ENCODE assay signal across 1 cellular context in the genomic region with DNA sequence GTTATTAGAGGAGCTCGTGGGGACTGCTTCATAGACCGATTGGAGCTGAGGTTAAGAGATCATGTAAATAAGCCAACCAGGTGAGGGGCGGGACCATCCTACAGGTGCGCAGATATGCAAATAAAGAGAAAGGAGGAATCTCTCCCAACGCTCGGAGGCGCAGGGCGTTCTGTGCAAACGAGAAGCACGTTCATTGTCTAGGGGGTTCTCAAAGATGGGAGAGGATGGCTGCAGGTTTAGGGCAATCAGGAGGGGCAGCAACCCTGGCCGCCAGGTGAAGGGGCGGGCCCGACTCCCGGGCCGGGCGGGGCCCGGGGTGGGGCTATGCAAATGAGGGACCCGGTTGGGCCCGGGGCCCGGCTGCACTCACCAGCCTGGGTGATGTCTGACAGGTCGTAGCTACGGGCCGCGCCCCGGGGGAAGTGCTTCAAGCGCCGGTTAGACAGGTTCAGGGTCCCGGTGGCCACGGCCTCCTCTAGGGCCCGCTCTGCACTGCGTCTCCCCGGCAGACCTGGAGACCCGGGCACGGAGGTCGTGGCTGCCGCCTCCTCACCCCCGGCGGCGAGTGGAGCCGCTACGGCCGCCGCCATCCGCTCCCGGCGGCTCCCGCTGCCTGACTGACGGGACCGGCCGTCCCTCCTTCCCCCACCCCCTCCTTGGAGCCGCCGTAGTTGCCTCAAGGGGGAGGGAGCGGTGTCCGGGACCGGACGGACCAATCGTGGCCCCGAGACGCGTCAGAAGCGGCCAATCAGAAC.
A peak's percentile ranks its signal among the peaks of the same experiment; 100 is the strongest.
TF ChIP-seq lines count a peak whose summit lies in the region.

A gene with protein sequence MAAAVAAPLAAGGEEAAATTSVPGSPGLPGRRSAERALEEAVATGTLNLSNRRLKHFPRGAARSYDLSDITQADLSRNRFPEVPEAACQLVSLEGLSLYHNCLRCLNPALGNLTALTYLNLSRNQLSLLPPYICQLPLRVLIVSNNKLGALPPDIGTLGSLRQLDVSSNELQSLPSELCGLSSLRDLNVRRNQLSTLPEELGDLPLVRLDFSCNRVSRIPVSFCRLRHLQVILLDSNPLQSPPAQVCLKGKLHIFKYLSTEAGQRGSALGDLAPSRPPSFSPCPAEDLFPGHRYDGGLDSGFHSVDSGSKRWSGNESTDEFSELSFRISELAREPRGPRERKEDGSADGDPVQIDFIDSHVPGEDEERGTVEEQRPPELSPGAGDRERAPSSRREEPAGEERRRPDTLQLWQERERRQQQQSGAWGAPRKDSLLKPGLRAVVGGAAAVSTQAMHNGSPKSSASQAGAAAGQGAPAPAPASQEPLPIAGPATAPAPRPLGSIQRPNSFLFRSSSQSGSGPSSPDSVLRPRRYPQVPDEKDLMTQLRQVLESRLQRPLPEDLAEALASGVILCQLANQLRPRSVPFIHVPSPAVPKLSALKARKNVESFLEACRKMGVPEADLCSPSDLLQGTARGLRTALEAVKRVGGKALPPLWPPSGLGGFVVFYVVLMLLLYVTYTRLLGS (minus strand): TSS at position 619 of the 755 bp plus-strand sequence. CDS start 29 bp downstream, at position 590.

TF ChIP-seq in K562, 482 proteins besides CTCF, POLR2A, EP300 and RAD21 (continued from another document and continues in another):
- TF ChIP-seq, protein P1, sequence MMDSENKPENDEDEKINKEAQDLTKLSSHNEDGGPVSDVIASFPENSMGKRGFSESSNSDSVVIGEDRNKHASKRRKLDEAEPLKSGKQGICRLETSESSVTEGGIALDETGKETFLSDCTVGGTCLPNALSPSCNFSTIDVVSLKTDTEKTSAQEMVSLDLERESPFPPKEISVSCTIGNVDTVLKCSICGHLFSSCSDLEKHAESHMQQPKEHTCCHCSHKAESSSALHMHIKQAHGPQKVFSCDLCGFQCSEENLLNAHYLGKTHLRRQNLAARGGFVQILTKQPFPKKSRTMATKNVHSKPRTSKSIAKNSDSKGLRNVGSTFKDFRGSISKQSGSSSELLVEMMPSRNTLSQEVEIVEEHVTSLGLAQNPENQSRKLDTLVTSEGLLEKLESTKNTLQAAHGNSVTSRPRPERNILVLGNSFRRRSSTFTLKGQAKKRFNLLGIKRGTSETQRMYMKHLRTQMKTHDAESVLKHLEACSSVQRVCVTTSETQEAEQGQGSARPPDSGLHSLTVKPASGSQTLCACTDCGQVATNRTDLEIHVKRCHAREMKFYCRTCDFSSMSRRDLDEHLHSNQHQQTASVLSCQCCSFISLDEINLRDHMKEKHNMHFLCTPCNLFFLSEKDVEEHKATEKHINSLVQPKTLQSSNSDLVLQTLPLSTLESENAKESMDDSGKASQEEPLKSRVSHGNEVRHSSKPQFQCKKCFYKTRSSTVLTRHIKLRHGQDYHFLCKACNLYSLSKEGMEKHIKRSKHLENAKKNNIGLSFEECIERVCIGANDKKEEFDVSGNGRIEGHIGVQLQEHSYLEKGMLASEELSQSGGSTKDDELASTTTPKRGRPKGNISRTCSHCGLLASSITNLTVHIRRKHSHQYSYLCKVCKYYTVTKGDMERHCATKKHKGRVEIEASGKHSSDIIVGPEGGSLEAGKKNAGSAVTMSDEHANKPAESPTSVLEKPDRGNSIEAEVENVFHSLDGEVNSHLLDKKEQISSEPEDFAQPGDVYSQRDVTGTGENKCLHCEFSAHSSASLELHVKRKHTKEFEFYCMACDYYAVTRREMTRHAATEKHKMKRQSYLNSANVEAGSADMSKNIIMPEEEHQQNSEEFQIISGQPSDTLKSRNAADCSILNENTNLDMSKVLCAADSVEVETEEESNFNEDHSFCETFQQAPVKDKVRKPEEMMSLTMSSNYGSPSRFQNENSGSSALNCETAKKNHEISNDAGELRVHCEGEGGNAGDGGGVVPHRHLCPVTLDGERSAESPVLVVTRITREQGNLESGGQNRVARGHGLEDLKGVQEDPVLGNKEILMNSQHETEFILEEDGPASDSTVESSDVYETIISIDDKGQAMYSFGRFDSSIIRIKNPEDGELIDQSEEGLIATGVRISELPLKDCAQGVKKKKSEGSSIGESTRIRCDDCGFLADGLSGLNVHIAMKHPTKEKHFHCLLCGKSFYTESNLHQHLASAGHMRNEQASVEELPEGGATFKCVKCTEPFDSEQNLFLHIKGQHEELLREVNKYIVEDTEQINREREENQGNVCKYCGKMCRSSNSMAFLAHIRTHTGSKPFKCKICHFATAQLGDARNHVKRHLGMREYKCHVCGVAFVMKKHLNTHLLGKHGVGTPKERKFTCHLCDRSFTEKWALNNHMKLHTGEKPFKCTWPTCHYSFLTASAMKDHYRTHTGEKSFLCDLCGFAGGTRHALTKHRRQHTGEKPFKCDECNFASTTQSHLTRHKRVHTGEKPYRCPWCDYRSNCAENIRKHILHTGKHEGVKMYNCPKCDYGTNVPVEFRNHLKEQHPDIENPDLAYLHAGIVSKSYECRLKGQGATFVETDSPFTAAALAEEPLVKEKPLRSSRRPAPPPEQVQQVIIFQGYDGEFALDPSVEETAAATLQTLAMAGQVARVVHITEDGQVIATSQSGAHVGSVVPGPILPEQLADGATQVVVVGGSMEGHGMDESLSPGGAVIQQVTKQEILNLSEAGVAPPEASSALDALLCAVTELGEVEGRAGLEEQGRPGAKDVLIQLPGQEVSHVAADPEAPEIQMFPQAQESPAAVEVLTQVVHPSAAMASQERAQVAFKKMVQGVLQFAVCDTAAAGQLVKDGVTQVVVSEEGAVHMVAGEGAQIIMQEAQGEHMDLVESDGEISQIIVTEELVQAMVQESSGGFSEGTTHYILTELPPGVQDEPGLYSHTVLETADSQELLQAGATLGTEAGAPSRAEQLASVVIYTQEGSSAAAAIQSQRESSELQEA (IDR thresholded peaks at IDR 0.05; ENCODE audit: low read depth) = peak; percentile 100
- peak; percentile 10; the same call in 1 of the 2 replicates for TF ChIP-seq DPF2 (IDR thresholded peaks at IDR 0.05)
- peak; percentile 98 for TF ChIP-seq SP1 (CRISPR knock-in tag; IDR thresholded peaks at IDR 0.05)
- no peak for TF ChIP-seq ZNF668 (CRISPR knock-in tag; IDR thresholded peaks at IDR 0.05)
- TF ChIP-seq CREM (IDR thresholded peaks at IDR 0.05; ENCODE audit: low read depth) = no peak
- no peak for TF ChIP-seq ZNF124 (CRISPR knock-in tag; IDR thresholded peaks at IDR 0.05)
- no peak for TF ChIP-seq ZNF197 (CRISPR knock-in tag; IDR thresholded peaks at IDR 0.05; ENCODE audit: low read depth)
- no peak for TF ChIP-seq ZSCAN32 (CRISPR knock-in tag; IDR thresholded peaks at IDR 0.05)
- TF ChIP-seq, protein P2, sequence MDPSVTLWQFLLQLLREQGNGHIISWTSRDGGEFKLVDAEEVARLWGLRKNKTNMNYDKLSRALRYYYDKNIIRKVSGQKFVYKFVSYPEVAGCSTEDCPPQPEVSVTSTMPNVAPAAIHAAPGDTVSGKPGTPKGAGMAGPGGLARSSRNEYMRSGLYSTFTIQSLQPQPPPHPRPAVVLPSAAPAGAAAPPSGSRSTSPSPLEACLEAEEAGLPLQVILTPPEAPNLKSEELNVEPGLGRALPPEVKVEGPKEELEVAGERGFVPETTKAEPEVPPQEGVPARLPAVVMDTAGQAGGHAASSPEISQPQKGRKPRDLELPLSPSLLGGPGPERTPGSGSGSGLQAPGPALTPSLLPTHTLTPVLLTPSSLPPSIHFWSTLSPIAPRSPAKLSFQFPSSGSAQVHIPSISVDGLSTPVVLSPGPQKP (CRISPR knock-in tag; IDR thresholded peaks at IDR 0.05) = no peak
- no peak for TF ChIP-seq NCOR1 (IDR thresholded peaks at IDR 0.05)
- peak; percentile 66; the same call in 1 of the 2 replicates for TF ChIP-seq ZNF76 (CRISPR knock-in tag; IDR thresholded peaks at IDR 0.05; ENCODE audit: borderline replicate concordance)
- TF ChIP-seq, protein P3, sequence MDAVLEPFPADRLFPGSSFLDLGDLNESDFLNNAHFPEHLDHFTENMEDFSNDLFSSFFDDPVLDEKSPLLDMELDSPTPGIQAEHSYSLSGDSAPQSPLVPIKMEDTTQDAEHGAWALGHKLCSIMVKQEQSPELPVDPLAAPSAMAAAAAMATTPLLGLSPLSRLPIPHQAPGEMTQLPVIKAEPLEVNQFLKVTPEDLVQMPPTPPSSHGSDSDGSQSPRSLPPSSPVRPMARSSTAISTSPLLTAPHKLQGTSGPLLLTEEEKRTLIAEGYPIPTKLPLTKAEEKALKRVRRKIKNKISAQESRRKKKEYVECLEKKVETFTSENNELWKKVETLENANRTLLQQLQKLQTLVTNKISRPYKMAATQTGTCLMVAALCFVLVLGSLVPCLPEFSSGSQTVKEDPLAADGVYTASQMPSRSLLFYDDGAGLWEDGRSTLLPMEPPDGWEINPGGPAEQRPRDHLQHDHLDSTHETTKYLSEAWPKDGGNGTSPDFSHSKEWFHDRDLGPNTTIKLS (IDR thresholded peaks at IDR 0.05; ENCODE audit: borderline replicate concordance, low read depth) = no peak; the same call in 1 of the 2 replicates
- no peak for TF ChIP-seq TEAD4 (IDR thresholded peaks at IDR 0.05; ENCODE audit: low read length)
- no peak for TF ChIP-seq TEAD4 (CRISPR knock-in tag; IDR thresholded peaks at IDR 0.05; ENCODE audit: borderline replicate concordance)
- peak; percentile 39; the same call in 1 of the 2 replicates for TF ChIP-seq FOSL1 (tag; conservative IDR thresholded peaks at IDR 0.05)
- TF ChIP-seq U2AF2 (optimal IDR thresholded peaks at IDR 0.05; ENCODE audit: low read depth, low read length) = no peak
- TF ChIP-seq, protein P4, sequence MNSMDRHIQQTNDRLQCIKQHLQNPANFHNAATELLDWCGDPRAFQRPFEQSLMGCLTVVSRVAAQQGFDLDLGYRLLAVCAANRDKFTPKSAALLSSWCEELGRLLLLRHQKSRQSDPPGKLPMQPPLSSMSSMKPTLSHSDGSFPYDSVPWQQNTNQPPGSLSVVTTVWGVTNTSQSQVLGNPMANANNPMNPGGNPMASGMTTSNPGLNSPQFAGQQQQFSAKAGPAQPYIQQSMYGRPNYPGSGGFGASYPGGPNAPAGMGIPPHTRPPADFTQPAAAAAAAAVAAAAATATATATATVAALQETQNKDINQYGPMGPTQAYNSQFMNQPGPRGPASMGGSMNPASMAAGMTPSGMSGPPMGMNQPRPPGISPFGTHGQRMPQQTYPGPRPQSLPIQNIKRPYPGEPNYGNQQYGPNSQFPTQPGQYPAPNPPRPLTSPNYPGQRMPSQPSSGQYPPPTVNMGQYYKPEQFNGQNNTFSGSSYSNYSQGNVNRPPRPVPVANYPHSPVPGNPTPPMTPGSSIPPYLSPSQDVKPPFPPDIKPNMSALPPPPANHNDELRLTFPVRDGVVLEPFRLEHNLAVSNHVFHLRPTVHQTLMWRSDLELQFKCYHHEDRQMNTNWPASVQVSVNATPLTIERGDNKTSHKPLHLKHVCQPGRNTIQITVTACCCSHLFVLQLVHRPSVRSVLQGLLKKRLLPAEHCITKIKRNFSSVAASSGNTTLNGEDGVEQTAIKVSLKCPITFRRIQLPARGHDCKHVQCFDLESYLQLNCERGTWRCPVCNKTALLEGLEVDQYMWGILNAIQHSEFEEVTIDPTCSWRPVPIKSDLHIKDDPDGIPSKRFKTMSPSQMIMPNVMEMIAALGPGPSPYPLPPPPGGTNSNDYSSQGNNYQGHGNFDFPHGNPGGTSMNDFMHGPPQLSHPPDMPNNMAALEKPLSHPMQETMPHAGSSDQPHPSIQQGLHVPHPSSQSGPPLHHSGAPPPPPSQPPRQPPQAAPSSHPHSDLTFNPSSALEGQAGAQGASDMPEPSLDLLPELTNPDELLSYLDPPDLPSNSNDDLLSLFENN (IDR thresholded peaks at IDR 0.05; ENCODE audit: low read depth in 2 of 2, low read length in 2 of 2) = peak in 1 of 2 experiments; percentile 80; a peak in 2 of 4 replicates
- no peak for TF ChIP-seq ZNF436 (CRISPR knock-in tag; IDR thresholded peaks at IDR 0.05)
- TF ChIP-seq ESRRA (IDR thresholded peaks at IDR 0.05; ENCODE audit: borderline replicate concordance, low read depth) = no peak; the same call in 1 of the 2 replicates
- no peak for TF ChIP-seq SIX5 (IDR thresholded peaks at IDR 0.05; ENCODE audit: borderline replicate concordance in 1 of 2, insufficient read depth in 1 of 2, low read depth in 1 of 2, low read length in 2 of 2)
- TF ChIP-seq, protein P5, sequence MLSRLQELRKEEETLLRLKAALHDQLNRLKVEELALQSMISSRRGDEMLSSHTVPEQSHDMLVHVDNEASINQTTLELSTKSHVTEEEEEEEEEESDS (CRISPR knock-in tag; IDR thresholded peaks at IDR 0.05) = peak; percentile 57; the same call in 1 of the 2 replicates
- TF ChIP-seq DNMT1 (IDR thresholded peaks at IDR 0.05) = 0 out of 2 replicates have a peak, but pooled peaks have one; percentile 50
- TF ChIP-seq KLF13 (tag; IDR thresholded peaks at IDR 0.05; ENCODE audit: borderline replicate concordance, low read depth) = peak; percentile 62; the same call in 1 of the 2 replicates
- TF ChIP-seq ZNF282 (CRISPR knock-in tag; IDR thresholded peaks at IDR 0.05) = no peak
- no peak; the same call in 1 of the 2 replicates for TF ChIP-seq JUND (IDR thresholded peaks at IDR 0.05; ENCODE audit: borderline replicate concordance, low read depth, low read length)
- peak; percentile 65; the same call in 1 of the 3 replicates for TF ChIP-seq JUND (tag; IDR thresholded peaks at IDR 0.05; ENCODE audit: borderline replicate concordance, low read depth, low read length)
- TF ChIP-seq, protein P6, sequence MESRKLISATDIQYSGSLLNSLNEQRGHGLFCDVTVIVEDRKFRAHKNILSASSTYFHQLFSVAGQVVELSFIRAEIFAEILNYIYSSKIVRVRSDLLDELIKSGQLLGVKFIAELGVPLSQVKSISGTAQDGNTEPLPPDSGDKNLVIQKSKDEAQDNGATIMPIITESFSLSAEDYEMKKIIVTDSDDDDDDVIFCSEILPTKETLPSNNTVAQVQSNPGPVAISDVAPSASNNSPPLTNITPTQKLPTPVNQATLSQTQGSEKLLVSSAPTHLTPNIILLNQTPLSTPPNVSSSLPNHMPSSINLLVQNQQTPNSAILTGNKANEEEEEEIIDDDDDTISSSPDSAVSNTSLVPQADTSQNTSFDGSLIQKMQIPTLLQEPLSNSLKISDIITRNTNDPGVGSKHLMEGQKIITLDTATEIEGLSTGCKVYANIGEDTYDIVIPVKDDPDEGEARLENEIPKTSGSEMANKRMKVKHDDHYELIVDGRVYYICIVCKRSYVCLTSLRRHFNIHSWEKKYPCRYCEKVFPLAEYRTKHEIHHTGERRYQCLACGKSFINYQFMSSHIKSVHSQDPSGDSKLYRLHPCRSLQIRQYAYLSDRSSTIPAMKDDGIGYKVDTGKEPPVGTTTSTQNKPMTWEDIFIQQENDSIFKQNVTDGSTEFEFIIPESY (CRISPR knock-in tag; IDR thresholded peaks at IDR 0.05) = no peak
- TF ChIP-seq, protein P7, sequence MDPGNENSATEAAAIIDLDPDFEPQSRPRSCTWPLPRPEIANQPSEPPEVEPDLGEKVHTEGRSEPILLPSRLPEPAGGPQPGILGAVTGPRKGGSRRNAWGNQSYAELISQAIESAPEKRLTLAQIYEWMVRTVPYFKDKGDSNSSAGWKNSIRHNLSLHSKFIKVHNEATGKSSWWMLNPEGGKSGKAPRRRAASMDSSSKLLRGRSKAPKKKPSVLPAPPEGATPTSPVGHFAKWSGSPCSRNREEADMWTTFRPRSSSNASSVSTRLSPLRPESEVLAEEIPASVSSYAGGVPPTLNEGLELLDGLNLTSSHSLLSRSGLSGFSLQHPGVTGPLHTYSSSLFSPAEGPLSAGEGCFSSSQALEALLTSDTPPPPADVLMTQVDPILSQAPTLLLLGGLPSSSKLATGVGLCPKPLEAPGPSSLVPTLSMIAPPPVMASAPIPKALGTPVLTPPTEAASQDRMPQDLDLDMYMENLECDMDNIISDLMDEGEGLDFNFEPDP (CRISPR knock-in tag; IDR thresholded peaks at IDR 0.05) = no peak
- no peak for TF ChIP-seq PHTF2 (CRISPR knock-in tag; IDR thresholded peaks at IDR 0.05)
